15 cellular contexts compared by ENCODE assay signal in genomic region chr1:31227891-31228290, GRCh38.
DNase-seq lines count a peak whose midpoint lies in the region; ATAC-seq lines count a peak whose summit lies in the region.
"Had no signal": no experiment of that assay in that cellular context is flagged by ENCODE, and none has a peak within 500 bp of the region (broad histone marks: within the 10 kb centered on the region; RNA-seq: fewer than 3 reads in every experiment).

No MANE protein-coding gene starts in this region.

- no peak overlapping the region for H3K27ac Mint-ChIP-seq in effector memory CD8-positive, alpha-beta T cell
- H3K27ac Mint-ChIP-seq: activated CD4-positive, alpha-beta memory T cell treated with anti-CD3 and anti-CD28 coated beads for 36 hours; activated T-helper 2 cell treated with anti-CD3 and anti-CD28 coated beads, Interferon-gamma antibody, Interleukin-2, Interleukin-4, amounts not matched to agents 10 μg/mL and 5 μg/mL and 100 μg/mL, durations not matched to agents 14 hours and 24 hours and 36 hours had no signal

- H3K4me1 Mint-ChIP-seq in effector memory CD8-positive, alpha-beta T cell (ENCODE audit: low read depth in 2 of 2), result no peaks in the 10 kb centered on the region

- no peak overlapping the region for H3K4me3 Mint-ChIP-seq in effector memory CD8-positive, alpha-beta T cell
- H3K4me3 Mint-ChIP-seq: activated CD4-positive, alpha-beta memory T cell treated with anti-CD3 and anti-CD28 coated beads for 36 hours had no signal

- no peaks in the 10 kb centered on the region for H3K9me3 Mint-ChIP-seq in effector memory CD8-positive, alpha-beta T cell
- H3K9me3 Mint-ChIP-seq: activated CD4-positive, alpha-beta memory T cell treated with anti-CD3 and anti-CD28 coated beads for 36 hours; activated T-helper 2 cell treated with anti-CD3 and anti-CD28 coated beads, Interferon-gamma antibody, Interleukin-2, Interleukin-4, amounts not matched to agents 10 μg/mL and 5 μg/mL and 100 μg/mL, durations not matched to agents 14 hours and 24 hours and 36 hours had no signal

- H3K36me3 Mint-ChIP-seq in effector memory CD8-positive, alpha-beta T cell (ENCODE audit: insufficient read depth), result peaks cover under 1% of the 10 kb centered on the region
- H3K36me3 Mint-ChIP-seq: activated CD4-positive, alpha-beta memory T cell treated with anti-CD3 and anti-CD28 coated beads for 36 hours had no signal

- peak; percentile 31 for DNase-seq in COLO668 (lab: John Stamatoyannopoulos, UW; ENCODE audit: unreplicated experiment)
- DNase-seq in NCI-H1105 treated with DMSO at 0.1 percent for 48 hours (lab: John Stamatoyannopoulos, UW), result peak; percentile 93
- DNase-seq in amygdala (lab: John Stamatoyannopoulos, UW), result peak in 37 of 56 donors; percentile 2 to 78 (median 42)
- DNase-seq in effector memory CD8-positive, alpha-beta T cell, result no peak
- DNase-seq: activated CD4-positive, alpha-beta memory T cell treated with anti-CD3 and anti-CD28 coated beads for 36 hours; NK-92 treated with Interleukin-12 subunit alpha and Interleukin-12 subunit beta, amount 100 ng/mL, for 24 hours; psoas muscle; SHP77 treated with DMSO at 0.1 percent for 48 hours; stimulated activated CD8-positive, alpha-beta memory T cell treated with anti-CD3 and anti-CD28 coated beads, Interleukin-4, amount 100 ng/mL, for 48 hours; trophoblast cell had no signal

- no peak for ATAC-seq in effector memory CD8-positive, alpha-beta T cell (replicated peaks)
- ATAC-seq in GM21381 (IDR thresholded peaks at IDR 0.05; ENCODE audit: unreplicated experiment), result no peak
- no peak for ATAC-seq in GM18858 (IDR thresholded peaks at IDR 0.05; ENCODE audit: unreplicated experiment)
- ATAC-seq in GM18868 (IDR thresholded peaks at IDR 0.05; ENCODE audit: unreplicated experiment), result no peak
- ATAC-seq: psoas muscle had no signal

- peak overlapping the region; percentile 32 for H3K27ac ChIP-seq in layer of hippocampus (ENCODE audit: low read depth, low read length)
- H3K27ac ChIP-seq: psoas muscle had no signal

- H3K27me3 Mint-ChIP-seq in effector memory CD8-positive, alpha-beta T cell, result peaks cover under 1 to 24% of the 10 kb centered on the region in 2 donors

- H3K27me3 ChIP-seq in layer of hippocampus (ENCODE audit: control insufficient read depth, insufficient read depth, low read length), result no peaks in the 10 kb centered on the region

Comparison
In these comparisons a context has a peak if more than half of its experiments do, and no peak if none do; other contexts are left out.
1. DNase-seq: peak in COLO668 (single experiment), NCI-H1105 treated with DMSO at 0.1 percent for 48 hours (single experiment) and amygdala (37 of 56); none in effector memory CD8-positive, alpha-beta T cell (0 of 3).